In genomic region chr5:42217791-42218190, GRCh38 we compare ENCODE assay signal across 1 cellular context.
TF ChIP-seq lines count a peak whose summit lies in the region.

No MANE protein-coding gene starts in this region.

TF ChIP-seq in GM23338, 12 proteins besides CTCF, POLR2A, EP300 and RAD21 (continued from another document):
- TF ChIP-seq ZNF462 (CRISPR knock-in tag; IDR thresholded peaks at IDR 0.05) (no peak), CREB1 (CRISPR knock-in tag; IDR thresholded peaks at IDR 0.05; ENCODE audit: low read depth) (no peak)
